Comparison of ENCODE assay signal across 8 cellular contexts in genomic region chr3:53166781-53167291, GRCh38. TPM values are rescaled to one million over a fixed set of nuclear protein-coding genes. Genes with fewer than 3 reads are reported as not detected.
DNase-seq lines count a peak whose midpoint lies in the region; TF ChIP-seq lines count a peak whose summit lies in the region.

No MANE protein-coding gene starts in this region.

- no peak for TF ChIP-seq CTCF in transverse colon (IDR thresholded peaks at IDR 0.05)

- H3K27me3 ChIP-seq in adipocyte (replicated peaks; ENCODE audit: control insufficient read depth, insufficient read depth, low read length) = no peaks in the 10 kb centered on the region
- H3K27me3 ChIP-seq in transverse colon = no peaks in the 10 kb centered on the region

- DNase-seq in HK-2 (ENCODE audit: unreplicated experiment) (peak; percentile 59), adipocyte (ENCODE audit: low read depth) (peak; percentile 41), iPS-NIHi11 (ENCODE audit: low spot score) (peak; percentile 50), transverse colon (peak; percentile 69), NCI-H2107 treated with DMSO at 0.1 percent for 48 hours (lab: John Stamatoyannopoulos, UW; ENCODE audit: unreplicated experiment) (no peak), NCI-H1930 (lab: John Stamatoyannopoulos, UW) (no peak), NCI-H510A (lab: John Stamatoyannopoulos, UW) (no peak), DMS79 treated with DMSO at 0.1 percent for 48 hours (lab: John Stamatoyannopoulos, UW) (no peak)

- TF ChIP-seq EP300 in transverse colon (IDR thresholded peaks at IDR 0.05; ENCODE audit: low read depth) = no peak

- intact Hi-C loops in transverse colon (cut with DNase I; ENCODE audit: low total_unique reads) = no loop called here

- peak overlapping the region; percentile 36 for H3K9ac ChIP-seq in adipocyte (ENCODE audit: low read length)

- peaks cover 28% of the 10 kb centered on the region for H3K4me1 ChIP-seq in adipocyte (ENCODE audit: control insufficient read depth, insufficient read depth, low read length)
- peaks cover 11 to 66% (median 39%) of the 10 kb centered on the region in 4 donors for H3K4me1 ChIP-seq in transverse colon

- 57% methylated on average over 7 of the region's 9 CpGs; no CpG with 5 or more reads in 1 of the 2 donors for WGBS in transverse colon (ENCODE audit: low coverage in 1 of 2), 2 donors

- H3K36me3 ChIP-seq in adipocyte (ENCODE audit: control insufficient read depth, insufficient read depth, low read length, severe bottlenecking) = no peaks in the 10 kb centered on the region
- H3K36me3 ChIP-seq in transverse colon = no peaks in the 10 kb centered on the region

- in situ Hi-C loops in transverse colon (cut with MboI; ENCODE audit: low pct_ligation_motif_present in 1 of 4, low pct_unique_long_range_greater_than_20kb in 1 of 4, low sequenced_read_pairs in 3 of 4) = no loop called here

- H3K4me3 ChIP-seq in adipocyte (ENCODE audit: low read length) (no peak overlapping the region), transverse colon (no peak overlapping the region)

- no peak for TF ChIP-seq POLR2A in transverse colon (IDR thresholded peaks at IDR 0.05)

- H3K9me3 ChIP-seq in adipocyte (ENCODE audit: control insufficient read depth, low read length) = no peaks in the 10 kb centered on the region
- no peaks in the 10 kb centered on the region for H3K9me3 ChIP-seq in transverse colon

- peak overlapping the region; percentile 23 to 71 (median 45) for H3K27ac ChIP-seq in transverse colon

RNA-seq across cellular contexts. Expression of gene PRKCD, which starts 5.8 kb away (rescaled TPM):
- 10 to 100 TPM; 43.8 to 78.9 (median 55.9) TPM for total RNA-seq in transverse colon

RNA-seq across cellular contexts. Expression of gene RFT1, which starts 36.6 kb away (rescaled TPM):
- total RNA-seq in transverse colon = 10 to 100 TPM in 1 of 4 donors, 1 to 10 TPM in 3; 2.2 to 10.3 (median 8.5) TPM

Comparison
In these comparisons a context has a peak if more than half of its experiments do, and no peak if none do; other contexts are left out.
1. DNase-seq: peak in HK-2 (single experiment), adipocyte (single experiment), iPS-NIHi11 (single experiment) and transverse colon (single experiment); none in NCI-H2107 treated with DMSO at 0.1 percent for 48 hours (single experiment), NCI-H1930 (0 of 2), NCI-H510A (single experiment) and DMS79 treated with DMSO at 0.1 percent for 48 hours (single experiment).